ENCODE assay signal across 1 cellular context in the genomic region with DNA sequence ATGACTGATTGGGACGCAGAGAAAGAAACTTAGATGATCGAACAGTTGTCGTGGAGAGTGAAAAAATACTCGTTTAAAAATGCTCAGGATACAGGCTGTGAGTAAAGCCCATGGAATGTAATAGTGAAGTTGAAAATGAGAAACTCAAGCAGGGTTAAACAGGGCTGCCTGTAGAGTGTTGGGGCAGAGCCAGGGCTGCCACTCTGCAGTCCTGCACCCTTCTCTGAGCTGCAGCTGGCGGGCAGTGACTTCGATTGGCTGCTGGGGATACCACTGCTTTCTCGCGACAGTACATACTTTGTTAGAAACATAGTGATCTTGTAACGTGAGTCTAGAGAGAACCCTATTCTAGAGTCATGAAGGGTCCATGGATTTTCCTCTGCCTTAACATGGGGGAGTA.
TF ChIP-seq lines count a peak whose summit lies in the region.

No MANE protein-coding gene starts in this region.

TF ChIP-seq in GM23338, 12 proteins besides CTCF, POLR2A, EP300 and RAD21:
- TF ChIP-seq, protein P1, sequence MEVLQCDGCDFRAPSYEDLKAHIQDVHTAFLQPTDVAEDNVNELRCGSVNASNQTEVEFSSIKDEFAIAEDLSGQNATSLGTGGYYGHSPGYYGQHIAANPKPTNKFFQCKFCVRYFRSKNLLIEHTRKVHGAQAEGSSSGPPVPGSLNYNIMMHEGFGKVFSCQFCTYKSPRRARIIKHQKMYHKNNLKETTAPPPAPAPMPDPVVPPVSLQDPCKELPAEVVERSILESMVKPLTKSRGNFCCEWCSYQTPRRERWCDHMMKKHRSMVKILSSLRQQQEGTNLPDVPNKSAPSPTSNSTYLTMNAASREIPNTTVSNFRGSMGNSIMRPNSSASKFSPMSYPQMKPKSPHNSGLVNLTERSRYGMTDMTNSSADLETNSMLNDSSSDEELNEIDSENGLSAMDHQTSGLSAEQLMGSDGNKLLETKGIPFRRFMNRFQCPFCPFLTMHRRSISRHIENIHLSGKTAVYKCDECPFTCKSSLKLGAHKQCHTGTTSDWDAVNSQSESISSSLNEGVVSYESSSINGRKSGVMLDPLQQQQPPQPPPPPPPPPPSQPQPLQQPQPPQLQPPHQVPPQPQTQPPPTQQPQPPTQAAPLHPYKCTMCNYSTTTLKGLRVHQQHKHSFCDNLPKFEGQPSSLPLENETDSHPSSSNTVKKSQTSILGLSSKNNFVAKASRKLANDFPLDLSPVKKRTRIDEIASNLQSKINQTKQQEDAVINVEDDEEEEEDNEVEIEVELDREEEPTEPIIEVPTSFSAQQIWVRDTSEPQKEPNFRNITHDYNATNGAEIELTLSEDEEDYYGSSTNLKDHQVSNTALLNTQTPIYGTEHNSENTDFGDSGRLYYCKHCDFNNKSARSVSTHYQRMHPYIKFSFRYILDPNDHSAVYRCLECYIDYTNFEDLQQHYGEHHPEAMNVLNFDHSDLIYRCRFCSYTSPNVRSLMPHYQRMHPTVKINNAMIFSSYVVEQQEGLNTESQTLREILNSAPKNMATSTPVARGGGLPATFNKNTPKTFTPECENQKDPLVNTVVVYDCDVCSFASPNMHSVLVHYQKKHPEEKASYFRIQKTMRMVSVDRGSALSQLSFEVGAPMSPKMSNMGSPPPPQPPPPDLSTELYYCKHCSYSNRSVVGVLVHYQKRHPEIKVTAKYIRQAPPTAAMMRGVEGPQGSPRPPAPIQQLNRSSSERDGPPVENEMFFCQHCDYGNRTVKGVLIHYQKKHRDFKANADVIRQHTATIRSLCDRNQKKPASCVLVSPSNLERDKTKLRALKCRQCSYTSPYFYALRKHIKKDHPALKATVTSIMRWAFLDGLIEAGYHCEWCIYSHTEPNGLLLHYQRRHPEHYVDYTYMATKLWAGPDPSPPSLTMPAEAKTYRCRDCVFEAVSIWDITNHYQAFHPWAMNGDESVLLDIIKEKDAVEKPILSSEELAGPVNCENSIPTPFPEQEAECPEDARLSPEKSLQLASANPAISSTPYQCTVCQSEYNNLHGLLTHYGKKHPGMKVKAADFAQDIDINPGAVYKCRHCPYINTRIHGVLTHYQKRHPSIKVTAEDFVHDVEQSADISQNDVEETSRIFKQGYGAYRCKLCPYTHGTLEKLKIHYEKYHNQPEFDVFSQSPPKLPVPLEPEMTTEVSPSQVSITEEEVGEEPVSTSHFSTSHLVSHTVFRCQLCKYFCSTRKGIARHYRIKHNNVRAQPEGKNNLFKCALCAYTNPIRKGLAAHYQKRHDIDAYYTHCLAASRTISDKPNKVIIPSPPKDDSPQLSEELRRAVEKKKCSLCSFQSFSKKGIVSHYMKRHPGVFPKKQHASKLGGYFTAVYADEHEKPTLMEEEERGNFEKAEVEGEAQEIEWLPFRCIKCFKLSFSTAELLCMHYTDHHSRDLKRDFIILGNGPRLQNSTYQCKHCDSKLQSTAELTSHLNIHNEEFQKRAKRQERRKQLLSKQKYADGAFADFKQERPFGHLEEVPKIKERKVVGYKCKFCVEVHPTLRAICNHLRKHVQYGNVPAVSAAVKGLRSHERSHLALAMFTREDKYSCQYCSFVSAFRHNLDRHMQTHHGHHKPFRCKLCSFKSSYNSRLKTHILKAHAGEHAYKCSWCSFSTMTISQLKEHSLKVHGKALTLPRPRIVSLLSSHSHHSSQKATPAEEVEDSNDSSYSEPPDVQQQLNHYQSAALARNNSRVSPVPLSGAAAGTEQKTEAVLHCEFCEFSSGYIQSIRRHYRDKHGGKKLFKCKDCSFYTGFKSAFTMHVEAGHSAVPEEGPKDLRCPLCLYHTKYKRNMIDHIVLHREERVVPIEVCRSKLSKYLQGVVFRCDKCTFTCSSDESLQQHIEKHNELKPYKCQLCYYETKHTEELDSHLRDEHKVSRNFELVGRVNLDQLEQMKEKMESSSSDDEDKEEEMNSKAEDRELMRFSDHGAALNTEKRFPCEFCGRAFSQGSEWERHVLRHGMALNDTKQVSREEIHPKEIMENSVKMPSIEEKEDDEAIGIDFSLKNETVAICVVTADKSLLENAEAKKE (CRISPR knock-in tag; IDR thresholded peaks at IDR 0.05): no peak
